8 cellular contexts compared by ENCODE assay signal in genomic region chrX:120560405-120560841, GRCh38. TPM values are rescaled to one million over a fixed set of nuclear protein-coding genes. Genes with fewer than 3 reads are reported as not detected.
DNase-seq lines count a peak whose midpoint lies in the region; ATAC-seq and TF ChIP-seq lines count a peak whose summit lies in the region.

No MANE protein-coding gene starts in this region.

- peak overlapping the region; percentile 99 for H3K4me3 Mint-ChIP-seq in T-helper 17 cell

- H3K27ac ChIP-seq in brain microvascular endothelial cell = peak overlapping the region; percentile 98

- H3K36me3 Mint-ChIP-seq in T-helper 17 cell (ENCODE audit: low read depth) = peaks cover 2% of the 10 kb centered on the region

- peak overlapping the region; percentile 96 for H3K27ac Mint-ChIP-seq in T-helper 17 cell

- H3K4me3 ChIP-seq in brain microvascular endothelial cell (ENCODE audit: low read depth, low read length) (peak overlapping the region; percentile 70), kidney epithelial cell (ENCODE audit: low read depth, low read length) (peak overlapping the region; percentile 72)

- no peaks in the 10 kb centered on the region for H3K27me3 Mint-ChIP-seq in T-helper 17 cell

- no peak for TF ChIP-seq CTCF in brain microvascular endothelial cell (IDR thresholded peaks at IDR 0.05; ENCODE audit: low read depth, low read length, missing control alignments)
- TF ChIP-seq CTCF in kidney epithelial cell (IDR thresholded peaks at IDR 0.05; ENCODE audit: insufficient read depth, low read length, poor library complexity, severe bottlenecking) = no peak

- DNase-seq in SIG-M5 treated with dmso at 0.1 percent for 504 hours (lab: John Stamatoyannopoulos, UW; ENCODE audit: unreplicated experiment) (peak; percentile 39), SIG-M5 (lab: John Stamatoyannopoulos, UW) (no peak), T-helper 17 cell (peak in 1 of 3 donors; percentile 4), brain microvascular endothelial cell (peak; percentile 34), kidney epithelial cell (ENCODE audit: low read depth) (no peak)
- peak; percentile 7 to 9 for DNase-seq in stimulated activated CD4-positive, alpha-beta T cell treated with anti-CD3 and anti-CD28 coated beads, Interleukin-1b, Interleukin-23, amount 100 ng/mL, for 4 hours (ENCODE audit: low read depth in 2 of 2)

- H3K36me3 ChIP-seq in brain microvascular endothelial cell (replicated peaks) (peaks cover 6% of the 10 kb centered on the region), kidney epithelial cell (ENCODE audit: control insufficient read depth, insufficient read depth, low read length) (no peaks in the 10 kb centered on the region)

- H3K27me3 ChIP-seq in brain microvascular endothelial cell (replicated peaks) = no peaks in the 10 kb centered on the region
- no peaks in the 10 kb centered on the region for H3K27me3 ChIP-seq in kidney epithelial cell (ENCODE audit: control insufficient read depth, insufficient read depth, low read length)

- in situ Hi-C loops in brain microvascular endothelial cell (cut with HindIII; ENCODE audit: low pct_ligation_motif_present, low sequenced_read_pairs) = no loop called here

- peaks cover 9% of the 10 kb centered on the region for H3K4me1 Mint-ChIP-seq in T-helper 17 cell

- ATAC-seq in HG03159 (IDR thresholded peaks at IDR 0.05; ENCODE audit: unreplicated experiment) = peak; percentile 29
- ATAC-seq in T-helper 17 cell = peak; percentile 39
- ATAC-seq in HG02763 (IDR thresholded peaks at IDR 0.05; ENCODE audit: unreplicated experiment) = no peak

- no peaks in the 10 kb centered on the region for H3K9me3 ChIP-seq in T-helper 17 cell (ENCODE audit: control insufficient read depth, low read length, poor library complexity, severe bottlenecking)

RNA-seq across cellular contexts. Expression of gene CUL4B, which starts 0.3 kb away (rescaled TPM):
- total RNA-seq in T-helper 17 cell (10 to 100 TPM; 32.4 to 33.9 TPM), kidney epithelial cell (33.4 and 34.2 TPM in 2 replicates)

RNA-seq across cellular contexts. Expression of gene MCTS1, which starts 43.5 kb away (rescaled TPM):
- total RNA-seq in T-helper 17 cell = 10 to 100 TPM; 16.2 to 19.6 TPM
- 36.6 and 38.3 TPM in 2 replicates for total RNA-seq in kidney epithelial cell

Comparison
In these comparisons a context has a peak if more than half of its experiments do, and no peak if none do; other contexts are left out.
1. DNase-seq: peak in SIG-M5 treated with dmso at 0.1 percent for 504 hours (single experiment), brain microvascular endothelial cell (single experiment) and stimulated activated CD4-positive, alpha-beta T cell treated with anti-CD3 and anti-CD28 coated beads, Interleukin-1b, Interleukin-23, amount 100 ng/mL, for 4 hours (2 of 2); none in SIG-M5 (single experiment) and kidney epithelial cell (single experiment).